Comparison of ENCODE assay signal across 8 cellular contexts in the genomic region with DNA sequence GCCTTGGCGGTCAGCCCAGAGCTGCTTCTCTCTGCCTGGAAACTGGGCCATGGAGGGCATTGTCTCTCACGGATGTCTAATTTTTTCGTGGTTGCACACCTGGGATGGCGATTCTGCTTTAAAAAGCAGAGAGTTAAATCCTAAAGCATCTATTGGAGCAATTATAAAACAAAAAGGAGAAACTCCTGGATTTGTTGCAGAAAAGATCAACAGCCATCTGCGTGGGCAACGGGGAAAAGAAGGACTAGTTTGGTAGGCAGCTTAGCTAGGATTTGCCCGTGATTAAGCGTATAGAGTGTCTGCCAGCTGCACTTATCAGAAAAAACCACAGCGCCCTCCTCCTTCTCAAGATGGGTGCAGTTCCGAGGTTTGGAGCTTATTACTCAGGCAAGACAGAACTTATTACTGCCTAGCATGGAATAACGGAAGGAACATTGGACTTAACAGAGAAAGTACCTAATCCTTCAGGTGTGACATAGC. TPM values are rescaled to one million over a fixed set of nuclear protein-coding genes. Genes with fewer than 3 reads are reported as not detected.
A peak's percentile ranks its signal among the peaks of the same experiment; 100 is the strongest.
DNase-seq lines count a peak whose midpoint lies in the region; ATAC-seq and TF ChIP-seq lines count a peak whose summit lies in the region.

No MANE protein-coding gene starts in this region.

- H3K27ac Mint-ChIP-seq in activated CD8-positive, alpha-beta T cell treated with anti-CD3 and anti-CD28 coated beads, Interleukin-2, amount 10 ng/mL, durations not matched to agents 7 days and 5 days, result peak overlapping the region; percentile 86

- H3K36me3 Mint-ChIP-seq in activated CD8-positive, alpha-beta T cell treated with anti-CD3 and anti-CD28 coated beads, Interleukin-2, amount 10 ng/mL, durations not matched to agents 7 days and 5 days (ENCODE audit: low read depth), result peaks cover 31% of the 10 kb centered on the region

- TF ChIP-seq POLR2A in stomach (IDR thresholded peaks at IDR 0.05), result no peak

- H3K4me1 Mint-ChIP-seq in activated CD8-positive, alpha-beta T cell treated with anti-CD3 and anti-CD28 coated beads, Interleukin-2, amount 10 ng/mL, durations not matched to agents 7 days and 5 days (ENCODE audit: low read depth), result peaks cover 27% of the 10 kb centered on the region

- peaks cover 9 to 35% (median 21%) of the 10 kb centered on the region in 4 donors for H3K4me1 ChIP-seq in stomach

- peaks cover 0 to 4% (median 0%) of the 10 kb centered on the region in 4 donors for H3K9me3 ChIP-seq in stomach

- H3K4me3 Mint-ChIP-seq in activated CD8-positive, alpha-beta T cell treated with anti-CD3 and anti-CD28 coated beads, Interleukin-2, amount 10 ng/mL, durations not matched to agents 7 days and 5 days, result peak overlapping the region; percentile 88

- TF ChIP-seq CTCF in stomach (IDR thresholded peaks at IDR 0.05), result peak in 2 of 7 experiments; percentile 8

- no peaks in the 10 kb centered on the region for H3K27me3 ChIP-seq in stomach

- ATAC-seq in HG02798 (IDR thresholded peaks at IDR 0.05; ENCODE audit: poor library complexity, unreplicated experiment), result peak; percentile 37
- peak; percentile 49 for ATAC-seq in activated CD8-positive, alpha-beta T cell treated with anti-CD3 and anti-CD28 coated beads, Interleukin-2, amount 10 ng/mL, durations not matched to agents 7 days and 5 days

- 0 to 2% (median 1%) methylated on average over 11 of the region's 11 CpGs for WGBS in stomach, 5 donors

- H3K27ac ChIP-seq in stomach, result peak overlapping the region; percentile 90 to 97 (median 94)

- H3K9me3 Mint-ChIP-seq in activated CD8-positive, alpha-beta T cell treated with anti-CD3 and anti-CD28 coated beads, Interleukin-2, amount 10 ng/mL, durations not matched to agents 7 days and 5 days (ENCODE audit: insufficient read depth), result no peaks in the 10 kb centered on the region

- H3K4me3 ChIP-seq in stomach, result peak overlapping the region; percentile 85 to 96 (median 90)

- POLR2A ChIA-PET in activated CD8-positive, alpha-beta T cell treated with anti-CD3 and anti-CD28 coated beads, Interleukin-2, amount 10 ng/mL, durations not matched to agents 7 days and 5 days (lab: Charles Lee), result interaction anchor here (0.6 to 1.5 kb wide), 6 partner anchors 9 to 651 kb away, joined by 3 to 8 read pairs (median 4); partner anchors contain the start of genes EEIG2 and PRPF38B

- peaks cover 0 to 9% (median 6%) of the 10 kb centered on the region in 4 donors for H3K36me3 ChIP-seq in stomach

- no peak for TF ChIP-seq EP300 in stomach (IDR thresholded peaks at IDR 0.05)

- DNase-seq in GM04503 (ENCODE audit: low read depth) (peak; percentile 31), NCI-H510A (lab: John Stamatoyannopoulos, UW) (peak; percentile 22), epidermal melanocyte (ENCODE audit: insufficient read length, low spot score) (peak; percentile 59), middle frontal gyrus (ENCODE audit: extremely low spot score, low spot score) (peak; percentile 23), stomach (peak; percentile 38), GM19240 (ENCODE audit: insufficient read length, low spot score) (no peak)
- DNase-seq in activated CD8-positive, alpha-beta T cell treated with anti-CD3 and anti-CD28 coated beads, Interleukin-2, amount 10 ng/mL, durations not matched to agents 7 days and 5 days, result peak; percentile 61

- intact Hi-C loops in stomach (cut with DNase I; ENCODE audit: low total_unique reads), result no loop called here

- CTCF ChIA-PET in activated CD8-positive, alpha-beta T cell treated with anti-CD3 and anti-CD28 coated beads, Interleukin-2, amount 10 ng/mL, durations not matched to agents 7 days and 5 days (lab: Charles Lee), result interaction anchor here (1.0 to 2.5 kb wide), 14 partner anchors 9 to 492 kb away, joined by 3 to 18 read pairs (median 5); partner anchors contain the start of genes EEIG2 and PRPF38B

- H3K27me3 Mint-ChIP-seq in activated CD8-positive, alpha-beta T cell treated with anti-CD3 and anti-CD28 coated beads, Interleukin-2, amount 10 ng/mL, durations not matched to agents 7 days and 5 days (ENCODE audit: low read depth), result peaks cover 15% of the 10 kb centered on the region

RNA-seq across cellular contexts. Expression of gene SLC25A24, which starts 0.5 kb away (rescaled TPM):
- total RNA-seq in activated CD8-positive, alpha-beta T cell treated with anti-CD3 and anti-CD28 coated beads, Interleukin-2, amount 10 ng/mL, durations not matched to agents 7 days and 5 days, result 10 to 100 TPM; 26.9 to 29.2 TPM
- 10 to 100 TPM in 4 of 5 donors, 1 to 10 TPM in 1; 4.1 to 76.9 (median 33.9) TPM for total RNA-seq in stomach
- 10 to 100 TPM in 2 of 3 donors, 1 to 10 TPM in 1; 7.3 to 18.5 (median 14.8) TPM for polyA plus RNA-seq in stomach

RNA-seq across cellular contexts. Expression of gene NBPF4, which starts 43.2 kb away (rescaled TPM):
- total RNA-seq in activated CD8-positive, alpha-beta T cell treated with anti-CD3 and anti-CD28 coated beads, Interleukin-2, amount 10 ng/mL, durations not matched to agents 7 days and 5 days, result not detected
- not detected for total RNA-seq in stomach
- not detected for polyA plus RNA-seq in stomach
